In genomic region chr16:31179747-31180458, GRCh38 we compare ENCODE assay signal across 8 cellular contexts. TPM values are rescaled to one million over a fixed set of nuclear protein-coding genes. Genes with fewer than 3 reads are reported as not detected.
A peak's percentile ranks its signal among the peaks of the same experiment; 100 is the strongest.
DNase-seq lines count a peak whose midpoint lies in the region; ATAC-seq and TF ChIP-seq lines count a peak whose summit lies in the region.

TSS of gene FUS (plus strand) at chr16:31180139. CDS start at chr16:31180215, 76 bp downstream.

- H3K4me3 ChIP-seq in esophagus squamous epithelium, result peak within 1 kb of the TSS; percentile 84 to 98 (median 93)

- 0% methylated on average over 6 to 13 of the region's 69 CpGs for WGBS in esophagus squamous epithelium, 2 donors

- H3K9me3 Mint-ChIP-seq in naive B cell, result peaks cover 0 to 1% (median 0%) of the 10 kb centered on the region in 7 donors
- H3K9me3 Mint-ChIP-seq in stimulated activated effector memory CD8-positive, alpha-beta T cell treated with anti-CD3 and anti-CD28 coated beads, Interleukin-12 subunit alpha, Interleukin-12 subunit beta, amount 100 ng/mL, for 72 hours, result no peaks in the 10 kb centered on the region

- peaks cover 9 to 13% of the 10 kb centered on the region in 2 donors for H3K36me3 Mint-ChIP-seq in naive B cell
- H3K36me3 Mint-ChIP-seq in stimulated activated effector memory CD8-positive, alpha-beta T cell treated with anti-CD3 and anti-CD28 coated beads, Interleukin-12 subunit alpha, Interleukin-12 subunit beta, amount 100 ng/mL, for 72 hours, result peaks cover 66% of the 10 kb centered on the region

- H3K27me3 ChIP-seq in esophagus squamous epithelium, result no peaks in the 10 kb centered on the region

- H3K9me3 ChIP-seq in esophagus squamous epithelium, result no peaks in the 10 kb centered on the region

- DNase-seq in DMS79 treated with DMSO at 0.1 percent for 48 hours (lab: John Stamatoyannopoulos, UW) (peak; percentile 83), KG1 (lab: John Stamatoyannopoulos, UW) (peak; percentile 84), RKO (ENCODE audit: low spot score) (peak; percentile 83), activated T-helper 1 cell treated with Interleukin-2 at 50 U/mL for 16 hours (ENCODE audit: low read depth) (peak; percentile 87), esophagus squamous epithelium (lab: John Stamatoyannopoulos, UW) (peak; percentile 59), naive B cell (peak; percentile 92)
- peak; percentile 94 to 97 for DNase-seq in stimulated activated effector memory CD8-positive, alpha-beta T cell treated with anti-CD3 and anti-CD28 coated beads, Interleukin-12 subunit alpha, Interleukin-12 subunit beta, amount 100 ng/mL, for 72 hours (ENCODE audit: low spot score in 2 of 2)

- peak in 3 of 6 experiments; percentile 3 to 25 (median 12) for TF ChIP-seq CTCF in esophagus squamous epithelium (IDR thresholded peaks at IDR 0.05)

- peaks cover 12 to 29% (median 21%) of the 10 kb centered on the region in 3 donors for H3K36me3 ChIP-seq in esophagus squamous epithelium

- H3K4me3 Mint-ChIP-seq in naive B cell, result peak within 1 kb of the TSS; percentile 97 to 99 (median 98)
- H3K4me3 Mint-ChIP-seq in stimulated activated effector memory CD8-positive, alpha-beta T cell treated with anti-CD3 and anti-CD28 coated beads, Interleukin-12 subunit alpha, Interleukin-12 subunit beta, amount 100 ng/mL, for 72 hours, result peak within 1 kb of the TSS; percentile 98

- peak; percentile 56 for ATAC-seq in GM21737 (IDR thresholded peaks at IDR 0.05; ENCODE audit: unreplicated experiment)
- ATAC-seq in naive B cell (ENCODE audit: low read depth in 2 of 2), result peak; percentile 56 to 62
- ATAC-seq in stimulated activated effector memory CD8-positive, alpha-beta T cell treated with anti-CD3 and anti-CD28 coated beads, Interleukin-12 subunit alpha, Interleukin-12 subunit beta, amount 100 ng/mL, for 72 hours, result peak; percentile 67

- peak within 1 kb of the TSS; percentile 98 to 100 (median 99) for H3K27ac Mint-ChIP-seq in naive B cell
- peak within 1 kb of the TSS; percentile 100 for H3K27ac Mint-ChIP-seq in stimulated activated effector memory CD8-positive, alpha-beta T cell treated with anti-CD3 and anti-CD28 coated beads, Interleukin-12 subunit alpha, Interleukin-12 subunit beta, amount 100 ng/mL, for 72 hours

- H3K4me1 Mint-ChIP-seq in naive B cell, result peaks cover 48 to 59% (median 58%) of the 10 kb centered on the region in 3 donors
- peaks cover 76% of the 10 kb centered on the region for H3K4me1 Mint-ChIP-seq in stimulated activated effector memory CD8-positive, alpha-beta T cell treated with anti-CD3 and anti-CD28 coated beads, Interleukin-12 subunit alpha, Interleukin-12 subunit beta, amount 100 ng/mL, for 72 hours

- H3K4me1 ChIP-seq in esophagus squamous epithelium, result peaks cover 25 to 51% (median 36%) of the 10 kb centered on the region in 3 donors

- intact Hi-C loops in esophagus squamous epithelium (cut with DNase I), result no loop called here

- peak within 1 kb of the TSS; percentile 95 to 99 (median 98) for H3K27ac ChIP-seq in esophagus squamous epithelium

- H3K27me3 Mint-ChIP-seq in naive B cell, result no peaks in the 10 kb centered on the region

- TF ChIP-seq POLR2A in esophagus squamous epithelium (IDR thresholded peaks at IDR 0.05), result peak; percentile 78 to 100 (median 91)

RNA-seq across cellular contexts. Expression of gene FUS, which starts in this region (rescaled TPM):
- 10 to 100 TPM; 30.2 to 97.8 (median 55.1) TPM for total RNA-seq in esophagus squamous epithelium
- 100 to 1,000 TPM in 5 of 6 donors, 10 to 100 TPM in 1; 79.0 to 177 (median 145) TPM for polyA plus RNA-seq in naive B cell (ENCODE audit: low read depth in 6 of 6)

Comparison
In these comparisons a context has a peak if more than half of its experiments do, and no peak if none do; other contexts are left out.
1. Peak in every context shown above with its lines: DNase-seq, ATAC-seq, H3K4me3 ChIP-seq and H3K27ac ChIP-seq.